Comparison of ENCODE assay signal across 11 cellular contexts in the genomic region with DNA sequence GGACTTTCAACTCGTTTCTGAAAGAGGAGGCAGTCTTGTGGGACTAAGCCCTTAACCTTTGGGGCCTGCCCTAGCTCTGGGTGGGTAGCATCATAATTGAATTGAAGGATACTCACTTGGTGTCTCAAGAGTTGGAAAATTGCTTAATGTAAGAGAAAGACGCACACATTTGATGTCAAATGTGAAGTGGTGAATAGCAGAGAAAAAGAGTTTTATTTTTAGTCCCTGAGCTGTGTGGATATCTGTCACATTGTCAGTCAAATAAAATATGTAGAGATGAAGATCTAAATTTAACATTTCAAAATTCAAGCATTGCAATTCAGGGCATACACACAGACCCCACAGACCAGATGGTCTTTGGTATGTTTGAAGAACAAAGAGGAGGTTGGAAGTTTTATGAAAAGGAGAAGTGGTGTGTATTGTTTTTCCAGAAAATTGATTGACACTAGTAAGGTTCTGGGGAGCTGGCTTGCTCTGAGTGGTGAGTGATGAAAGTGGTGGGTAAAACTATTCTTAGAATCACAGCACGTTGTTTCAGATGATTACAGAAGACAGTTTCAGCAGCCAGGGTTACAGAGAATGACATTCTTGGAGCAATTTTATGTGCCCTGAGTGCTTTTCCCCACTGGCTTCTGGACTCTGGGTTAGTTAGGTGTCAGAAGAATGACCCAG. TPM values are rescaled to one million over a fixed set of nuclear protein-coding genes. Genes with fewer than 3 reads are reported as not detected.
DNase-seq lines count a peak whose midpoint lies in the region; ATAC-seq and TF ChIP-seq lines count a peak whose summit lies in the region.
"Had no signal": no experiment of that assay in that cellular context is flagged by ENCODE, and none has a peak within 500 bp of the region (broad histone marks: within the 10 kb centered on the region; RNA-seq: fewer than 3 reads in every experiment).

No MANE protein-coding gene starts in this region.

- H3K27ac ChIP-seq in ACC112 (ENCODE audit: low read depth, low read length) (no peak overlapping the region), upper lobe of right lung (no peak overlapping the region)

- peak overlapping the region; percentile 93 for H2AFZ ChIP-seq in ACC112 (ENCODE audit: low read length, unreplicated experiment)

- intact Hi-C loops in upper lobe of right lung (cut with DNase I) = no loop called here

- H3K9me3 ChIP-seq in upper lobe of right lung = no peaks in the 10 kb centered on the region
- H3K9me3 ChIP-seq: BE2C had no signal

- peak; percentile 45 for ATAC-seq in GM19023 (IDR thresholded peaks at IDR 0.05; ENCODE audit: unreplicated experiment)
- no peak for ATAC-seq in HG03469 (IDR thresholded peaks at IDR 0.05; ENCODE audit: unreplicated experiment)
- no peak for ATAC-seq in upper lobe of right lung
- ATAC-seq: HCT116 had no signal

- H3K4me3 ChIP-seq in ACC112 (ENCODE audit: low read depth, low read length) (no peak overlapping the region), upper lobe of right lung (no peak overlapping the region)

- H3K27me3 ChIP-seq in ACC112 (ENCODE audit: insufficient read depth, low read length) = no peaks in the 10 kb centered on the region
- no peaks in the 10 kb centered on the region for H3K27me3 ChIP-seq in upper lobe of right lung

- no peak for TF ChIP-seq CTCF in upper lobe of right lung (IDR thresholded peaks at IDR 0.05)

- no peaks in the 10 kb centered on the region for H3K79me2 ChIP-seq in ACC112 (ENCODE audit: control insufficient read depth, insufficient read depth, low read length, unreplicated experiment)

- H3K36me3 ChIP-seq in ACC112 (ENCODE audit: insufficient read depth, low read length) = no peaks in the 10 kb centered on the region
- H3K36me3 ChIP-seq in upper lobe of right lung = no peaks in the 10 kb centered on the region
- H3K36me3 ChIP-seq: BE2C had no signal

- peak; percentile 97 for DNase-seq in MV-4-11 (lab: John Stamatoyannopoulos, UW)
- peak; percentile 61 for DNase-seq in dedifferentiated amniotic fluid mesenchymal stem cell (ENCODE audit: extremely low spot score)
- no peak for DNase-seq in COR-L47 (lab: John Stamatoyannopoulos, UW)
- DNase-seq in upper lobe of right lung = no peak
- no peak for DNase-seq in NCI-H510A (lab: John Stamatoyannopoulos, UW)
- DNase-seq: BE2C, immature natural killer cell had no signal

- H3K4me1 ChIP-seq in ACC112 (ENCODE audit: control insufficient read depth, insufficient read depth, low read length, unreplicated experiment) = peaks cover 6% of the 10 kb centered on the region
- peaks cover 6% of the 10 kb centered on the region for H3K4me1 ChIP-seq in upper lobe of right lung
- H3K4me1 ChIP-seq: BE2C had no signal

RNA-seq across cellular contexts. Expression of gene BBS12, which starts 44.9 kb away (rescaled TPM):
- total RNA-seq in upper lobe of right lung = 2.8 TPM

Comparison
In these comparisons a context has a peak if more than half of its experiments do, and no peak if none do; other contexts are left out.
1. DNase-seq: peak in MV-4-11 (single experiment) and dedifferentiated amniotic fluid mesenchymal stem cell (single experiment); none in COR-L47 (single experiment), upper lobe of right lung (single experiment) and NCI-H510A (single experiment).